ENCODE assay signal across 8 cellular contexts in genomic region chr1:17419626-17420328, GRCh38. TPM values are rescaled to one million over a fixed set of nuclear protein-coding genes. Genes with fewer than 3 reads are reported as not detected.
DNase-seq lines count a peak whose midpoint lies in the region; ATAC-seq and TF ChIP-seq lines count a peak whose summit lies in the region.

No MANE protein-coding gene starts in this region.

- intact Hi-C loops in PC-9 (cut with micrococcal nuclease; ENCODE audit: unreplicated experiment) = no loop called here

- H3K4me1 ChIP-seq in PC-9 (replicated peaks; ENCODE audit: insufficient read depth) (no peaks in the 10 kb centered on the region), gastroesophageal sphincter (peaks cover 0 to 29% (median 0%) of the 10 kb centered on the region in 3 donors), osteoblast (ENCODE audit: insufficient read depth, low read length) (no peaks in the 10 kb centered on the region)

- 22 to 66% methylated on average over 7 to 18 of the region's 42 CpGs for WGBS in gastroesophageal sphincter (ENCODE audit: low coverage in 1 of 2), 2 donors

- H3K9me3 ChIP-seq in PC-9 (ENCODE audit: insufficient read depth, low read depth) = no peaks in the 10 kb centered on the region
- H3K9me3 ChIP-seq in gastroesophageal sphincter = no peaks in the 10 kb centered on the region
- no peaks in the 10 kb centered on the region for H3K9me3 ChIP-seq in osteoblast (ENCODE audit: low read depth, low read length)

- no peak for TF ChIP-seq POLR2A in gastroesophageal sphincter (IDR thresholded peaks at IDR 0.05)

- peaks cover 10% of the 10 kb centered on the region; the same call in 1 of the 2 replicates for H3F3A ChIP-seq in PC-9 (ENCODE audit: insufficient read depth, low read depth)

- H3K9me2 ChIP-seq in PC-9 (ENCODE audit: insufficient read depth) = no peaks in the 10 kb centered on the region

- no TSS peak for BruUV-seq in PC-9 (replicated peaks; lab: Mats Ljungman, UMichigan)

- H3K36me3 ChIP-seq in PC-9 (ENCODE audit: low read depth) (peaks cover 14% of the 10 kb centered on the region), gastroesophageal sphincter (peaks cover 0 to 95% of the 10 kb centered on the region in 2 donors), osteoblast (ENCODE audit: insufficient read depth, low read length) (peaks cover 81% of the 10 kb centered on the region)

- H3K27me3 ChIP-seq in PC-9 (ENCODE audit: insufficient read depth, low read depth) = no peaks in the 10 kb centered on the region
- H3K27me3 ChIP-seq in gastroesophageal sphincter = no peaks in the 10 kb centered on the region
- no peaks in the 10 kb centered on the region for H3K27me3 ChIP-seq in osteoblast (ENCODE audit: insufficient read depth, low read length)

- DNase-seq in NCI-H1417 (lab: John Stamatoyannopoulos, UW) (peak in 2 of 3 experiments; percentile 23 to 46), NCI-H1417 treated with DMSO at 0.1 percent for 48 hours (lab: John Stamatoyannopoulos, UW) (no peak), PC-9 (no peak), activated gamma-delta T cell treated with Interleukin-2 at 50 U/mL for 16 hours (peak; percentile 66), osteoblast (ENCODE audit: insufficient read length, low spot score, missing footprints) (peak; percentile 98), ureter (ENCODE audit: low spot score) (peak; percentile 59), NK-92 (lab: John Stamatoyannopoulos, UW; ENCODE audit: unreplicated experiment) (no peak)

- peak; percentile 70 for TF ChIP-seq CTCF in PC-9 (conservative IDR thresholded peaks at IDR 0.05)
- peak in 3 of 4 experiments; percentile 96 to 99 (median 99) for TF ChIP-seq CTCF in gastroesophageal sphincter (IDR thresholded peaks at IDR 0.05)
- peak; percentile 92 for TF ChIP-seq CTCF in osteoblast (IDR thresholded peaks at IDR 0.05; ENCODE audit: extremely low read depth, low read depth, low read length)

- no peak for TF ChIP-seq EP300 in gastroesophageal sphincter (IDR thresholded peaks at IDR 0.05)

- no peak overlapping the region for H3K27ac ChIP-seq in PC-9
- no peak overlapping the region for H3K27ac ChIP-seq in gastroesophageal sphincter
- H3K27ac ChIP-seq in osteoblast (ENCODE audit: low read depth, low read length) = no peak overlapping the region

- H3K4me3 ChIP-seq in PC-9 (no peak overlapping the region), gastroesophageal sphincter (no peak overlapping the region), osteoblast (ENCODE audit: insufficient read depth, low read length) (no peak overlapping the region)

- H2AFZ ChIP-seq in PC-9 (no peak overlapping the region), osteoblast (ENCODE audit: low read length) (no peak overlapping the region)

- no peak overlapping the region for H3K4me2 ChIP-seq in PC-9
- no peak overlapping the region for H3K4me2 ChIP-seq in osteoblast (ENCODE audit: insufficient read depth, low read length)

- H4K20me1 ChIP-seq in PC-9 (ENCODE audit: insufficient read depth) (peaks cover 11% of the 10 kb centered on the region; the same call in 1 of the 2 replicates), osteoblast (ENCODE audit: insufficient read depth, low read length) (peaks cover 31% of the 10 kb centered on the region)

- CTCF ChIA-PET in PC-9 (lab: Charles Lee) = no interaction called here

- H3K79me2 ChIP-seq in PC-9 (ENCODE audit: low read depth) = no peaks in the 10 kb centered on the region
- H3K79me2 ChIP-seq in osteoblast (ENCODE audit: insufficient read depth, low read length) = peaks cover 38% of the 10 kb centered on the region

- POLR2A ChIA-PET in PC-9 (lab: Charles Lee; ENCODE audit: unreplicated experiment) = no interaction called here

- peak; percentile 85 for ATAC-seq in gastroesophageal sphincter

RNA-seq across cellular contexts. Expression of gene RCC2, which starts 19.7 kb away (rescaled TPM):
- total RNA-seq in PC-9 (2021) (158 and 170 TPM in 2 replicates), gastroesophageal sphincter (10 to 100 TPM in 3 of 4 donors, 1 to 10 TPM in 1; 9.5 to 21.3 (median 18.5) TPM), osteoblast (61.9 and 71.3 TPM in 2 replicates), ureter (85.2 TPM)

RNA-seq across cellular contexts. Expression of gene PADI6, which starts 47.8 kb away (rescaled TPM):
- total RNA-seq in PC-9 (2021) (0.20 TPM in 1 of 2 replicates, not detected in the other), gastroesophageal sphincter (not detected), osteoblast (not detected in 2 replicates), ureter (not detected)

Comparison
In these comparisons a context has a peak if more than half of its experiments do, and no peak if none do; other contexts are left out.
1. DNase-seq: peak in NCI-H1417 (2 of 3), activated gamma-delta T cell treated with Interleukin-2 at 50 U/mL for 16 hours (single experiment), osteoblast (single experiment) and ureter (single experiment); none in NCI-H1417 treated with DMSO at 0.1 percent for 48 hours (single experiment), PC-9 (0 of 2) and NK-92 (single experiment).
2. Peak in every context shown above with its lines, with median percentiles within 50 percentile points of each other: CTCF ChIP-seq.